1 cellular context compared by ENCODE assay signal in the genomic region with DNA sequence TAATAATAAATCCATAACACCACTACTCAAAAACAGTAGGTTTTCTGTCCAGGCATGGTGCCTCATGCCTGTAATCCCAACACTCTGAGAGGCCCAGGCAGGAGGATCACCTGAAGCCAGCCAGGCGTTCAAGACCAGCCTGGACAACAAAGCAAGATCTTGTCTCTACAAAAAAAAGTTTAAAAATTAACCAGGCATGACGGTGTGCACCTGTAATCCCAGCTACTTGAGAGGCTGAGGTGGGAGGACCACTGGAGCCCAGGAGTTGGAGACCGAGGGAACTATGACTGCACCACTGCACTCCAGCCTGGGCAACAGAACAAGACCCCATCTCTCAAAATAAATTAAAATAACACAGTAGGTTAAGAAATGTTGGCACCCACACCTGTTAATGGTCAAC.
TF ChIP-seq lines count a peak whose summit lies in the region.

No MANE protein-coding gene starts in this region.

TF ChIP-seq in IMR-90, 13 proteins besides CTCF, POLR2A, EP300 and RAD21:
- TF ChIP-seq NFE2L2 (IDR thresholded peaks at IDR 0.05; ENCODE audit: low read depth, low read length) (no peak), MAFK (IDR thresholded peaks at IDR 0.05; ENCODE audit: low read depth, low read length) (no peak), SMC3 (IDR thresholded peaks at IDR 0.05; ENCODE audit: low read depth, low read length) (no peak), CHD1 (IDR thresholded peaks at IDR 0.05; ENCODE audit: low read depth, low read length) (no peak), MXI1 (IDR thresholded peaks at IDR 0.05; ENCODE audit: borderline replicate concordance, low read depth, low read length) (no peak), RCOR1 (IDR thresholded peaks at IDR 0.05; ENCODE audit: insufficient replicate concordance, low read length) (no peak), RFX5 (IDR thresholded peaks at IDR 0.05; ENCODE audit: low read depth, low read length) (no peak), MAZ (IDR thresholded peaks at IDR 0.05; ENCODE audit: borderline replicate concordance, low read depth, low read length) (no peak), FOS (IDR thresholded peaks at IDR 0.05; ENCODE audit: low read depth, low read length) (no peak), BHLHE40 (IDR thresholded peaks at IDR 0.05; ENCODE audit: low read depth, low read length) (no peak), CEBPB (IDR thresholded peaks at IDR 0.05; ENCODE audit: low read depth, low read length) (no peak)
- TF ChIP-seq, protein P1, sequence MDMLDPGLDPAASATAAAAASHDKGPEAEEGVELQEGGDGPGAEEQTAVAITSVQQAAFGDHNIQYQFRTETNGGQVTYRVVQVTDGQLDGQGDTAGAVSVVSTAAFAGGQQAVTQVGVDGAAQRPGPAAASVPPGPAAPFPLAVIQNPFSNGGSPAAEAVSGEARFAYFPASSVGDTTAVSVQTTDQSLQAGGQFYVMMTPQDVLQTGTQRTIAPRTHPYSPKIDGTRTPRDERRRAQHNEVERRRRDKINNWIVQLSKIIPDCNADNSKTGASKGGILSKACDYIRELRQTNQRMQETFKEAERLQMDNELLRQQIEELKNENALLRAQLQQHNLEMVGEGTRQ (IDR thresholded peaks at IDR 0.05; ENCODE audit: low read depth, low read length): no peak
- TF ChIP-seq, protein P2, sequence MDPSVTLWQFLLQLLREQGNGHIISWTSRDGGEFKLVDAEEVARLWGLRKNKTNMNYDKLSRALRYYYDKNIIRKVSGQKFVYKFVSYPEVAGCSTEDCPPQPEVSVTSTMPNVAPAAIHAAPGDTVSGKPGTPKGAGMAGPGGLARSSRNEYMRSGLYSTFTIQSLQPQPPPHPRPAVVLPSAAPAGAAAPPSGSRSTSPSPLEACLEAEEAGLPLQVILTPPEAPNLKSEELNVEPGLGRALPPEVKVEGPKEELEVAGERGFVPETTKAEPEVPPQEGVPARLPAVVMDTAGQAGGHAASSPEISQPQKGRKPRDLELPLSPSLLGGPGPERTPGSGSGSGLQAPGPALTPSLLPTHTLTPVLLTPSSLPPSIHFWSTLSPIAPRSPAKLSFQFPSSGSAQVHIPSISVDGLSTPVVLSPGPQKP (IDR thresholded peaks at IDR 0.05; ENCODE audit: borderline replicate concordance, low read depth, low read length): no peak
